ENCODE assay signal across 8 cellular contexts in genomic region chr1:78005755-78006154, GRCh38. TPM values are rescaled to one million over a fixed set of nuclear protein-coding genes. Genes with fewer than 3 reads are reported as not detected.
A peak's percentile ranks its signal among the peaks of the same experiment; 100 is the strongest.
DNase-seq lines count a peak whose midpoint lies in the region; ATAC-seq, FAIRE-seq and TF ChIP-seq lines count a peak whose summit lies in the region.

No MANE protein-coding gene starts in this region.

- peak overlapping the region; percentile 82 for H3K4me2 ChIP-seq in GM12878 (ENCODE audit: control insufficient read depth, insufficient read depth)

- TF ChIP-seq EP300 in GM12878 (IDR thresholded peaks at IDR 0.05; ENCODE audit: borderline replicate concordance in 1 of 2, control insufficient read depth in 1 of 2, low read depth in 2 of 2, low read length in 2 of 2): no peak

- no TSS peak for BruUV-seq in GM12878 (replicated peaks; lab: Mats Ljungman, UMichigan)

- CTCF ChIA-PET in GM12878 (lab: Yijun Ruan, JAX): interaction anchor here (1.2 to 5.5 kb wide), 4 partner anchors 24 to 180 kb away, joined by 3 to 73 read pairs (median 16); partner anchors contain the start of gene FUBP1

- RAD21 ChIA-PET in GM12878 (lab: Charles Lee; ENCODE audit: unreplicated experiment): interaction anchor here (0.7 to 9.9 kb wide), 9 partner anchors 17 to 621 kb away, joined by 3 to 158 read pairs (median 4); partner anchors contain the start of genes FUBP1 and IFI44L

- POLR2A ChIA-PET in GM12878 (lab: Charles Lee): interaction anchor here (0.9 to 15.3 kb wide), 3 partner anchors 17 to 1097 kb away, joined by 3 to 312 read pairs (median 3); partner anchors contain the start of gene FUBP1

- H3K27me3 ChIP-seq in GM12878 (replicated peaks in 1 of 2; ENCODE audit: control insufficient read depth in 2 of 2, insufficient read depth in 2 of 2, low read length in 1 of 2) (no peaks in the 10 kb centered on the region), iPS-18a (ENCODE audit: control insufficient read depth, insufficient read depth, low read length) (no peaks in the 10 kb centered on the region), skeletal muscle tissue (ENCODE audit: control insufficient read depth in 3 of 3, insufficient read depth in 3 of 3, low read length in 3 of 3) (no peaks in the 10 kb centered on the region), H7 (ENCODE audit: control insufficient read depth, insufficient read depth, low read length) (no peaks in the 10 kb centered on the region)

- peak overlapping the region; percentile 64 for H2AFZ ChIP-seq in GM12878 (ENCODE audit: control insufficient read depth, low read depth, low read length)

- peak overlapping the region; percentile 78 for H3K4me3 ChIP-seq in GM12878
- peak overlapping the region; percentile 64 for H3K4me3 ChIP-seq in iPS-18a (ENCODE audit: low read length)
- H3K4me3 ChIP-seq in skeletal muscle tissue (ENCODE audit: low read length in 3 of 3): peak overlapping the region; percentile 70 to 96 (median 74)
- no peak overlapping the region for H3K4me3 ChIP-seq in H7 (ENCODE audit: insufficient read depth, low read depth, low read length)

- no peak for FAIRE-seq in GM12878 (lab: Jason Lieb, UNC)

- H3K79me2 ChIP-seq in GM12878 (ENCODE audit: control insufficient read depth, insufficient read depth, low read length): peaks cover 50% of the 10 kb centered on the region

- H3K4me1 ChIP-seq in GM12878 (ENCODE audit: control insufficient read depth, insufficient read depth, low read length): no peaks in the 10 kb centered on the region
- peaks cover 15% of the 10 kb centered on the region for H3K4me1 ChIP-seq in iPS-18a (ENCODE audit: control insufficient read depth, low read depth, low read length)
- H3K4me1 ChIP-seq in skeletal muscle tissue (ENCODE audit: control insufficient read depth in 3 of 3, insufficient read depth in 3 of 3, low read length in 3 of 3): peaks cover 6 to 23% (median 11%) of the 10 kb centered on the region in 3 donors

- TF ChIP-seq RAD21 in GM12878 (IDR thresholded peaks at IDR 0.05; ENCODE audit: insufficient read depth, low read depth, low read length): no peak

- H3K27ac ChIP-seq in GM12878 (ENCODE audit: control insufficient read depth, insufficient read depth) (peak overlapping the region; percentile 94), iPS-18a (ENCODE audit: low read length) (no peak overlapping the region), skeletal muscle tissue (ENCODE audit: low read depth, low read length) (peak overlapping the region; percentile 94)

- peak overlapping the region; percentile 83 for H3K9ac ChIP-seq in GM12878 (ENCODE audit: control insufficient read depth, insufficient read depth, low read length)
- H3K9ac ChIP-seq in iPS-18a (ENCODE audit: low read length): peak overlapping the region; percentile 80
- peak overlapping the region; percentile 79 to 99 (median 88) for H3K9ac ChIP-seq in skeletal muscle tissue (ENCODE audit: low read depth in 1 of 3, low read length in 3 of 3)

- in situ Hi-C loops in GM12878 (cut with MboI): no loop called here

- no peaks in the 10 kb centered on the region for H4K20me1 ChIP-seq in GM12878 (ENCODE audit: control insufficient read depth, insufficient read depth)

- DNase-seq in NCI-H2196 (lab: John Stamatoyannopoulos, UW; ENCODE audit: unreplicated experiment) (peak; percentile 62), NCI-H2196 treated with DMSO at 0.1 percent for 48 hours (lab: John Stamatoyannopoulos, UW; ENCODE audit: unreplicated experiment) (no peak), NCI-H2227 (lab: John Stamatoyannopoulos, UW; ENCODE audit: unreplicated experiment) (peak; percentile 7), GM12878 (ENCODE audit: low read depth, low spot score) (no peak), H7 (no peak)

- intact Hi-C loops in GM12878 (cut with micrococcal nuclease; ENCODE audit: unreplicated experiment): loop anchor here (2.0 to 10.0 kb wide), 3 partner anchors 19 to 647 kb away; partner anchors contain the start of gene ZZZ3

- ATAC-seq in GM12878 (peak; percentile 3; the same call in 2 of the 3 replicates), HG02763 (IDR thresholded peaks at IDR 0.05; ENCODE audit: unreplicated experiment) (no peak)

- SMC1A ChIA-PET in GM12878 (lab: Charles Lee; ENCODE audit: uncharacterized antibody, unreplicated experiment): interaction anchor here (0.6 to 6.0 kb wide), 18 partner anchors 8 to 618 kb away, joined by 3 to 89 read pairs (median 4); partner anchors contain the start of genes FUBP1 and IFI44L

- no peaks in the 10 kb centered on the region for H3K9me3 ChIP-seq in GM12878 (replicated peaks; ENCODE audit: control insufficient read depth, insufficient read depth, low read length)
- no peaks in the 10 kb centered on the region for H3K9me3 ChIP-seq in iPS-18a (ENCODE audit: control insufficient read depth, low read depth, low read length)
- H3K9me3 ChIP-seq in skeletal muscle tissue (ENCODE audit: control insufficient read depth in 3 of 3, low read length in 3 of 3): no peaks in the 10 kb centered on the region

- 15% methylated on average over 1 of the region's 1 CpG for WGBS in GM12878 (ENCODE audit: insufficient coverage, insufficient replicate concordance, low lambda C conversion rate, missing lambda C conversion rate)

- no peak for TF ChIP-seq POLR2A in GM12878 (IDR thresholded peaks at IDR 0.05; ENCODE audit: low read depth, low read length)

- TF ChIP-seq CTCF in GM12878 (IDR thresholded peaks at IDR 0.05 in 2 of 3, conservative IDR thresholded peaks at IDR 0.05 in 1 of 3; ENCODE audit: control insufficient read depth in 2 of 3, extremely low read depth in 1 of 3, insufficient read depth in 1 of 3, low read depth in 3 of 3, low read length in 3 of 3): no peak

- no peaks in the 10 kb centered on the region for H3K36me3 ChIP-seq in GM12878 (ENCODE audit: control insufficient read depth in 2 of 2, insufficient read depth in 2 of 2, low read length in 1 of 2)
- no peaks in the 10 kb centered on the region for H3K36me3 ChIP-seq in iPS-18a (ENCODE audit: control insufficient read depth, low read depth, low read length)
- H3K36me3 ChIP-seq in skeletal muscle tissue (ENCODE audit: control insufficient read depth in 3 of 3, insufficient read depth in 3 of 3, low read length in 3 of 3): no peaks in the 10 kb centered on the region
- no peaks in the 10 kb centered on the region for H3K36me3 ChIP-seq in H7 (replicated peaks; ENCODE audit: control insufficient read depth, insufficient read depth, low read length)

RNA-seq across cellular contexts. Expression of gene DNAJB4, which starts 1.0 kb away (rescaled TPM):
- total RNA-seq in GM12878 (2013; cell fraction: nucleolus; rRNA removed): 19.7 and 20.8 TPM in 2 replicates
- total RNA-seq in GM12878 (2014; rRNA removed): 5.3 and 6.9 TPM in 2 replicates
- total RNA-seq in GM12878 (2014; rRNA removed; fragmentation: Illumina TruSeq; extraction: Trizol): 6.2 and 6.5 TPM in 2 replicates
- total RNA-seq in GM12878 (2021): 7.3 and 7.6 TPM in 2 replicates
- 1.5 TPM for polyA plus RNA-seq in GM12878 (2011; ENCODE audit: low read depth)
- 6.6 and 13.6 TPM in 2 replicates for polyA plus RNA-seq in GM12878 (2011; rRNA removed)
- polyA plus RNA-seq in GM12878 (2011; cell fraction: cytosol; rRNA removed): 2.0 TPM in 2 replicates
- 6.0 and 6.3 TPM in 2 replicates for polyA plus RNA-seq in GM12878 (2011; cell fraction: nucleus; rRNA removed)
- polyA plus RNA-seq in GM12878 (2012): 4.4 and 7.0 TPM in 2 replicates
- polyA plus RNA-seq in GM12878 (2014; fragmentation: Illumina TruSeq; extraction: Trizol): 6.5 and 8.8 TPM in 2 replicates
- 1 to 10 TPM; 3.8 to 5.1 TPM for polyA plus RNA-seq in GM12878 (2014; fragmentation: Nextera tagmentation; extraction: Ambion mirVana)
- polyA plus RNA-seq in GM12878 (2014; rRNA removed): 5.9 and 8.1 TPM in 2 replicates
- 10 to 100 TPM; 10.1 to 10.5 TPM for polyA plus RNA-seq in GM12878 (2016; fragmentation: Nextera tagmentation; extraction: Ambion mirVana)
- 5.0 and 7.6 TPM in 2 replicates for polyA minus RNA-seq in GM12878 (2011; rRNA and poly(A)+ RNA removed)
- 1.9 and 2.7 TPM in 2 replicates for polyA minus RNA-seq in GM12878 (2011; cell fraction: cytosol; rRNA and poly(A)+ RNA removed)
- 6.5 and 15.7 TPM in 2 replicates for polyA minus RNA-seq in GM12878 (2011; cell fraction: nucleus; rRNA and poly(A)+ RNA removed)
- total RNA-seq in skeletal muscle tissue: 53.8 TPM
- 15.1 and 16.6 TPM in 2 replicates for total RNA-seq in H7 (2014; rRNA removed; shearing (Covaris generic))

RNA-seq across cellular contexts. Expression of gene FUBP1, which starts 26.9 kb away (rescaled TPM):
- 1,069 and 1,115 TPM in 2 replicates for total RNA-seq in GM12878 (2013; cell fraction: nucleolus; rRNA removed)
- total RNA-seq in GM12878 (2014; rRNA removed) (186 and 207 TPM in 2 replicates), GM12878 (2014; rRNA removed; fragmentation: Illumina TruSeq; extraction: Trizol) (244 and 247 TPM in 2 replicates), GM12878 (2021) (184 and 196 TPM in 2 replicates), skeletal muscle tissue (124 TPM)
- polyA plus RNA-seq in GM12878 (2011; ENCODE audit: low read depth): 100 TPM
- polyA plus RNA-seq in GM12878 (2011; rRNA removed) (343 and 471 TPM in 2 replicates), GM12878 (2014; fragmentation: Illumina TruSeq; extraction: Trizol) (209 and 221 TPM in 2 replicates), GM12878 (2014; fragmentation: Nextera tagmentation; extraction: Ambion mirVana) (100 to 1,000 TPM; 110 to 114 TPM), GM12878 (2014; rRNA removed) (219 and 248 TPM in 2 replicates), GM12878 (2016; fragmentation: Nextera tagmentation; extraction: Ambion mirVana) (100 to 1,000 TPM; 136 to 142 TPM)
- polyA plus RNA-seq in GM12878 (2011; cell fraction: cytosol; rRNA removed): 135 and 172 TPM in 2 replicates
- polyA plus RNA-seq in GM12878 (2011; cell fraction: nucleus; rRNA removed): 1,076 and 1,106 TPM in 2 replicates
- 110 and 134 TPM in 2 replicates for polyA plus RNA-seq in GM12878 (2012)
- polyA minus RNA-seq in GM12878 (2011; rRNA and poly(A)+ RNA removed): 206 and 246 TPM in 2 replicates
- polyA minus RNA-seq in GM12878 (2011; cell fraction: cytosol; rRNA and poly(A)+ RNA removed): 89.7 and 89.8 TPM in 2 replicates
- 400 and 534 TPM in 2 replicates for polyA minus RNA-seq in GM12878 (2011; cell fraction: nucleus; rRNA and poly(A)+ RNA removed)
- 165 and 230 TPM in 2 replicates for total RNA-seq in H7 (2014; rRNA removed; shearing (Covaris generic))

RNA-seq across cellular contexts. Expression of gene GIPC2, which starts 40.0 kb away (rescaled TPM):
- 0.12 TPM in 1 of 2 replicates, not detected in the other for total RNA-seq in GM12878 (2013; cell fraction: nucleolus; rRNA removed)
- total RNA-seq in GM12878 (2014; rRNA removed) (0.05 TPM in 1 of 2 replicates, not detected in the other), GM12878 (2014; rRNA removed; fragmentation: Illumina TruSeq; extraction: Trizol) (0.09 TPM in 2 replicates), GM12878 (2021) (0.08 and 0.11 TPM in 2 replicates), skeletal muscle tissue (1.6 TPM)
- polyA plus RNA-seq in GM12878 (2011; ENCODE audit: low read depth): not detected
- polyA plus RNA-seq in GM12878 (2011; rRNA removed) (0.04 and 0.33 TPM in 2 replicates), GM12878 (2014; fragmentation: Illumina TruSeq; extraction: Trizol) (0.03 TPM in 1 of 2 replicates, not detected in the other), GM12878 (2014; fragmentation: Nextera tagmentation; extraction: Ambion mirVana) (under 1 TPM; 0.04 to 0.10 TPM), GM12878 (2014; rRNA removed) (0.04 and 0.08 TPM in 2 replicates), GM12878 (2016; fragmentation: Nextera tagmentation; extraction: Ambion mirVana) (under 1 TPM in 1 of 2 experiments, not detected in 1; 0.23 TPM)
- not detected in 2 replicates for polyA plus RNA-seq in GM12878 (2011; cell fraction: cytosol; rRNA removed)
- 0.03 TPM in 1 of 2 replicates, not detected in the other for polyA plus RNA-seq in GM12878 (2011; cell fraction: nucleus; rRNA removed)
- not detected in 2 replicates for polyA plus RNA-seq in GM12878 (2012)
- not detected in 2 replicates for polyA minus RNA-seq in GM12878 (2011; rRNA and poly(A)+ RNA removed)
- polyA minus RNA-seq in GM12878 (2011; cell fraction: cytosol; rRNA and poly(A)+ RNA removed): not detected in 2 replicates
- not detected in 2 replicates for polyA minus RNA-seq in GM12878 (2011; cell fraction: nucleus; rRNA and poly(A)+ RNA removed)
- 0.07 and 0.26 TPM in 2 replicates for total RNA-seq in H7 (2014; rRNA removed; shearing (Covaris generic))

Comparison
In these comparisons a context has a peak if more than half of its experiments do, and no peak if none do; other contexts are left out.
1. DNase-seq: peak in NCI-H2196 (single experiment) and NCI-H2227 (single experiment); none in NCI-H2196 treated with DMSO at 0.1 percent for 48 hours (single experiment), GM12878 (single experiment) and H7 (single experiment).
2. Peak in every context shown above with its lines, with median percentiles within 50 percentile points of each other: H3K9ac ChIP-seq.